In genomic region chr18:23635283-23636040, GRCh38 we compare ENCODE assay signal across 14 cellular contexts. TPM values are rescaled to one million over a fixed set of nuclear protein-coding genes. Genes with fewer than 3 reads are reported as not detected.
DNase-seq lines count a peak whose midpoint lies in the region; ATAC-seq and TF ChIP-seq lines count a peak whose summit lies in the region.
"Had no signal": no experiment of that assay in that cellular context is flagged by ENCODE, and none has a peak within 500 bp of the region (broad histone marks: within the 10 kb centered on the region; RNA-seq: fewer than 3 reads in every experiment).

No MANE protein-coding gene starts in this region.

- 61 to 66% methylated on average over 6 of the region's 6 CpGs for WGBS in lung, 2 donors

- ATAC-seq in WTC11 (peak; percentile 75), lung (ENCODE audit: insufficient read depth, low FRiP score) (peak; percentile 19), natural killer cell (no peak)
- ATAC-seq: SK-N-SH treated with all-trans-retinoic acid at 6 μM for 48 hours had no signal

- POLR2A ChIA-PET in WTC11 (lab: Charles Lee): interaction anchor here (0.7 to 1.0 kb wide), 3 partner anchors 17 to 160 kb away, joined by 3 to 5 read pairs (median 5); no protein-coding TSS in a partner anchor

- no peaks in the 10 kb centered on the region for H3K27me3 Mint-ChIP-seq in WTC11 (ENCODE audit: low read depth)
- H3K27me3 Mint-ChIP-seq in activated T-helper 1 cell treated with anti-CD3 and anti-CD28 coated beads, Interleukin-12 subunit alpha, Interleukin-12 subunit beta, Interleukin-2, Interleukin-4 antibody, amounts not matched to agents 30 ng/mL and 10 ng/mL and 1 ng/mL, durations not matched to agents 14 hours and 24 hours and 36 hours (ENCODE audit: insufficient read depth): peaks cover 22% of the 10 kb centered on the region
- peaks cover 15 to 27% of the 10 kb centered on the region in 2 donors for H3K27me3 Mint-ChIP-seq in natural killer cell (ENCODE audit: low read depth in 2 of 2)

- H3K27ac Mint-ChIP-seq in WTC11 (no peak overlapping the region), natural killer cell (no peak overlapping the region)
- no peak overlapping the region for H3K27ac Mint-ChIP-seq in activated T-helper 1 cell treated with anti-CD3 and anti-CD28 coated beads, Interleukin-12 subunit alpha, Interleukin-12 subunit beta, Interleukin-2, Interleukin-4 antibody, amounts not matched to agents 30 ng/mL and 10 ng/mL and 1 ng/mL, durations not matched to agents 14 hours and 24 hours and 36 hours

- CTCF ChIA-PET in WTC11 (lab: Charles Lee): interaction anchor here (3.4 kb wide), 1 partner anchor 68 kb away, joined by 15 read pairs; no protein-coding TSS in a partner anchor

- TF ChIP-seq CTCF in WTC11 (IDR thresholded peaks at IDR 0.05) (no peak), lung (IDR thresholded peaks at IDR 0.05; ENCODE audit: control extremely low read depth, extremely low read depth) (no peak), natural killer cell (IDR thresholded peaks at IDR 0.05) (no peak)

- peaks cover 13% of the 10 kb centered on the region for H3K4me1 Mint-ChIP-seq in WTC11
- peaks cover 14% of the 10 kb centered on the region for H3K4me1 Mint-ChIP-seq in activated T-helper 1 cell treated with anti-CD3 and anti-CD28 coated beads, Interleukin-12 subunit alpha, Interleukin-12 subunit beta, Interleukin-2, Interleukin-4 antibody, amounts not matched to agents 30 ng/mL and 10 ng/mL and 1 ng/mL, durations not matched to agents 14 hours and 24 hours and 36 hours (ENCODE audit: low read depth)
- H3K4me1 Mint-ChIP-seq in natural killer cell: peaks cover 10 to 12% of the 10 kb centered on the region in 2 donors

- H3K9me3 Mint-ChIP-seq in WTC11 (no peaks in the 10 kb centered on the region), natural killer cell (no peaks in the 10 kb centered on the region)
- H3K9me3 Mint-ChIP-seq in activated T-helper 1 cell treated with anti-CD3 and anti-CD28 coated beads, Interleukin-12 subunit alpha, Interleukin-12 subunit beta, Interleukin-2, Interleukin-4 antibody, amounts not matched to agents 30 ng/mL and 10 ng/mL and 1 ng/mL, durations not matched to agents 14 hours and 24 hours and 36 hours: no peaks in the 10 kb centered on the region

- no peak overlapping the region for H3K4me3 ChIP-seq in lung
- H3K4me3 ChIP-seq: ovary, smooth muscle cell had no signal

- H3K27ac ChIP-seq in lung (ENCODE audit: low read depth in 1 of 2, low read length in 1 of 2): no peak overlapping the region
- H3K27ac ChIP-seq: ovary had no signal

- H3K27me3 ChIP-seq in lung (ENCODE audit: control insufficient read depth, insufficient read depth): no peaks in the 10 kb centered on the region
- H3K27me3 ChIP-seq: ovary had no signal

- peaks cover 0 to 4% of the 10 kb centered on the region in 2 donors for H3K4me1 ChIP-seq in lung (ENCODE audit: control insufficient read depth in 2 of 2, insufficient read depth in 2 of 2, low read length in 2 of 2)

- intact Hi-C loops in activated T-helper 1 cell treated with anti-CD3 and anti-CD28 coated beads, Interleukin-12 subunit alpha, Interleukin-12 subunit beta, Interleukin-2, Interleukin-4 antibody, amounts not matched to agents 30 ng/mL and 10 ng/mL and 1 ng/mL, durations not matched to agents 14 hours and 24 hours and 36 hours (cut with micrococcal nuclease): no loop called here
- intact Hi-C loops in natural killer cell (cut with micrococcal nuclease): no loop called here

- peaks cover 0 to 2% of the 10 kb centered on the region in 2 donors for H3K9me3 ChIP-seq in lung (ENCODE audit: control insufficient read depth in 2 of 2, insufficient read depth in 1 of 2, low read length in 1 of 2)
- H3K9me3 ChIP-seq: ovary had no signal

- peaks cover 0 to 1% of the 10 kb centered on the region in 2 donors for H3K36me3 ChIP-seq in lung (ENCODE audit: control insufficient read depth in 2 of 2, insufficient read depth in 2 of 2, low read length in 2 of 2)
- H3K36me3 ChIP-seq: ovary had no signal

- DNase-seq in NCI-H146 (lab: John Stamatoyannopoulos, UW): peak; percentile 19
- DNase-seq in NCI-H146 treated with DMSO at 0.1 percent for 48 hours (lab: John Stamatoyannopoulos, UW; ENCODE audit: unreplicated experiment): no peak
- DNase-seq in LoVo (ENCODE audit: low spot score): peak; percentile 68
- peak; percentile 27 for DNase-seq in WTC11 (ENCODE audit: low spot score)
- no peak for DNase-seq in lung (ENCODE audit: low spot score)
- no peak for DNase-seq in D341Med (ENCODE audit: low spot score)
- DNase-seq in activated T-helper 1 cell treated with anti-CD3 and anti-CD28 coated beads, Interleukin-12 subunit alpha, Interleukin-12 subunit beta, Interleukin-2, Interleukin-4 antibody, amounts not matched to agents 30 ng/mL and 10 ng/mL and 1 ng/mL, durations not matched to agents 14 hours and 24 hours and 36 hours (ENCODE audit: low spot score): no peak
- no peak for DNase-seq in natural killer cell
- DNase-seq: 8988T, cortex of kidney, NCI-H1694, ovary had no signal

- H3K36me3 Mint-ChIP-seq in WTC11: no peaks in the 10 kb centered on the region
- H3K36me3 Mint-ChIP-seq in activated T-helper 1 cell treated with anti-CD3 and anti-CD28 coated beads, Interleukin-12 subunit alpha, Interleukin-12 subunit beta, Interleukin-2, Interleukin-4 antibody, amounts not matched to agents 30 ng/mL and 10 ng/mL and 1 ng/mL, durations not matched to agents 14 hours and 24 hours and 36 hours (ENCODE audit: low read depth): no peaks in the 10 kb centered on the region
- H3K36me3 Mint-ChIP-seq in natural killer cell: no peaks in the 10 kb centered on the region

- H3K4me3 Mint-ChIP-seq in WTC11: no peak overlapping the region
- H3K4me3 Mint-ChIP-seq in activated T-helper 1 cell treated with anti-CD3 and anti-CD28 coated beads, Interleukin-12 subunit alpha, Interleukin-12 subunit beta, Interleukin-2, Interleukin-4 antibody, amounts not matched to agents 30 ng/mL and 10 ng/mL and 1 ng/mL, durations not matched to agents 14 hours and 24 hours and 36 hours: no peak overlapping the region
- H3K4me3 Mint-ChIP-seq in natural killer cell: no peak overlapping the region

TF ChIP-seq in WTC11, 78 proteins besides CTCF, POLR2A, EP300 and RAD21:
- TF ChIP-seq TP53 (CRISPR knock-in tag; IDR thresholded peaks at IDR 0.05): no peak
- TF ChIP-seq, protein P1, sequence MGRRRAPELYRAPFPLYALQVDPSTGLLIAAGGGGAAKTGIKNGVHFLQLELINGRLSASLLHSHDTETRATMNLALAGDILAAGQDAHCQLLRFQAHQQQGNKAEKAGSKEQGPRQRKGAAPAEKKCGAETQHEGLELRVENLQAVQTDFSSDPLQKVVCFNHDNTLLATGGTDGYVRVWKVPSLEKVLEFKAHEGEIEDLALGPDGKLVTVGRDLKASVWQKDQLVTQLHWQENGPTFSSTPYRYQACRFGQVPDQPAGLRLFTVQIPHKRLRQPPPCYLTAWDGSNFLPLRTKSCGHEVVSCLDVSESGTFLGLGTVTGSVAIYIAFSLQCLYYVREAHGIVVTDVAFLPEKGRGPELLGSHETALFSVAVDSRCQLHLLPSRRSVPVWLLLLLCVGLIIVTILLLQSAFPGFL (CRISPR knock-in tag; IDR thresholded peaks at IDR 0.05; ENCODE audit: borderline replicate concordance): no peak
TF ChIP-seq in WTC11: peak in this region for 0.

RNA-seq across cellular contexts. Expression of gene ANKRD29, which starts 27.2 kb away (rescaled TPM):
- total RNA-seq in WTC11 (2021) (3.3 to 4.9 TPM (median 3.7 TPM) in 3 replicates), lung (10 to 100 TPM; 38.4 to 47.6 TPM), natural killer cell (under 1 TPM in 2 of 3 donors, not detected in 1; 0.35 to 0.45 TPM)
- polyA plus RNA-seq in lung: 10 to 100 TPM; 12.5 to 60.9 TPM
- not detected in 2 replicates for total RNA-seq in activated T-helper 1 cell treated with anti-CD3 and anti-CD28 coated beads, Interleukin-12 subunit alpha, Interleukin-12 subunit beta, Interleukin-2, Interleukin-4 antibody, amounts not matched to agents 30 ng/mL and 10 ng/mL and 1 ng/mL, durations not matched to agents 14 hours and 24 hours and 36 hours
- polyA plus RNA-seq: smooth muscle cell had no signal

RNA-seq across cellular contexts. Expression of gene NPC1, which starts 49.2 kb away (rescaled TPM):
- total RNA-seq in WTC11 (2021) (23.9 to 38.3 TPM (median 27.3 TPM) in 3 replicates), lung (100 to 1,000 TPM in 1 of 2 donors, 10 to 100 TPM in 1; 97.7 to 143 TPM), natural killer cell (100 to 1,000 TPM; 143 to 203 (median 173) TPM)
- polyA plus RNA-seq in lung: 10 to 100 TPM; 47.7 to 48.2 TPM
- total RNA-seq in activated T-helper 1 cell treated with anti-CD3 and anti-CD28 coated beads, Interleukin-12 subunit alpha, Interleukin-12 subunit beta, Interleukin-2, Interleukin-4 antibody, amounts not matched to agents 30 ng/mL and 10 ng/mL and 1 ng/mL, durations not matched to agents 14 hours and 24 hours and 36 hours: 30.1 and 30.2 TPM in 2 replicates

RNA-seq across cellular contexts. Expression of gene LAMA3, which starts 53.8 kb away (rescaled TPM):
- total RNA-seq in WTC11 (2021) (0.50 to 0.89 TPM (median 0.83 TPM) in 3 replicates), lung (100 to 1,000 TPM in 1 of 2 donors, 10 to 100 TPM in 1; 81.0 to 110 TPM), natural killer cell (not detected)
- polyA plus RNA-seq in lung: 10 to 100 TPM; 14.1 to 22.8 TPM
- not detected in 2 replicates for total RNA-seq in activated T-helper 1 cell treated with anti-CD3 and anti-CD28 coated beads, Interleukin-12 subunit alpha, Interleukin-12 subunit beta, Interleukin-2, Interleukin-4 antibody, amounts not matched to agents 30 ng/mL and 10 ng/mL and 1 ng/mL, durations not matched to agents 14 hours and 24 hours and 36 hours

Comparison
In these comparisons a context has a peak if more than half of its experiments do, and no peak if none do; other contexts are left out.
1. DNase-seq: peak in NCI-H146 (single experiment), LoVo (single experiment) and WTC11 (single experiment); none in NCI-H146 treated with DMSO at 0.1 percent for 48 hours (single experiment), lung (single experiment), D341Med (single experiment), activated T-helper 1 cell treated with anti-CD3 and anti-CD28 coated beads, Interleukin-12 subunit alpha, Interleukin-12 subunit beta, Interleukin-2, Interleukin-4 antibody, amounts not matched to agents 30 ng/mL and 10 ng/mL and 1 ng/mL, durations not matched to agents 14 hours and 24 hours and 36 hours (single experiment) and natural killer cell (single experiment).
2. ATAC-seq: peak in WTC11 (single experiment) and lung (single experiment); none in natural killer cell (0 of 3).
3. RNA of gene LAMA3, which starts 53.8 kb away (total RNA-seq): 81.0 to 110 TPM in lung; 0.50 to 0.89 TPM in WTC11, not detected in natural killer cell and not detected in activated T-helper 1 cell treated with anti-CD3 and anti-CD28 coated beads, Interleukin-12 subunit alpha, Interleukin-12 subunit beta, Interleukin-2, Interleukin-4 antibody, amounts not matched to agents 30 ng/mL and 10 ng/mL and 1 ng/mL, durations not matched to agents 14 hours and 24 hours and 36 hours; every median in the first group is over 10 times any median in the second.